In genomic region chr4:112266823-112267222, GRCh38 we compare ENCODE assay signal across 9 cellular contexts. TPM values are rescaled to one million over a fixed set of nuclear protein-coding genes. Genes with fewer than 3 reads are reported as not detected.
A peak's percentile ranks its signal among the peaks of the same experiment; 100 is the strongest.
DNase-seq lines count a peak whose midpoint lies in the region; ATAC-seq and TF ChIP-seq lines count a peak whose summit lies in the region.
"Had no signal": no experiment of that assay in that cellular context is flagged by ENCODE, and none has a peak within 500 bp of the region (broad histone marks: within the 10 kb centered on the region; RNA-seq: fewer than 3 reads in every experiment).

No MANE protein-coding gene starts in this region.

- H3K36me3 Mint-ChIP-seq in CD8-positive, alpha-beta T cell = peaks cover 29% of the 10 kb centered on the region

- H3K27ac Mint-ChIP-seq in CD8-positive, alpha-beta T cell = no peak overlapping the region

- no peaks in the 10 kb centered on the region for H3K4me1 Mint-ChIP-seq in CD8-positive, alpha-beta T cell (ENCODE audit: low read depth)

- H3K9me3 Mint-ChIP-seq in CD8-positive, alpha-beta T cell = no peaks in the 10 kb centered on the region

- no peak overlapping the region for H3K4me3 Mint-ChIP-seq in CD8-positive, alpha-beta T cell

- no peak overlapping the region for H3K4me3 ChIP-seq in CD8-positive, alpha-beta T cell (ENCODE audit: low read depth, low read length)
- H3K4me3 ChIP-seq in KMS-11 (IDR thresholded peaks at IDR 0.05; ENCODE audit: insufficient read depth, low read depth, low read length) (no peak overlapping the region), brain microvascular endothelial cell (ENCODE audit: low read depth, low read length) (no peak overlapping the region)

- CTCF ChIA-PET in CD8-positive, alpha-beta T cell (lab: Charles Lee) = interaction anchor here (0.6 to 1.5 kb wide), 7 partner anchors 8 to 338 kb away, joined by 3 to 7 read pairs (median 3); no protein-coding TSS in a partner anchor
- CTCF ChIA-PET in HEK293T (lab: Yijun Ruan, JAX) = interaction anchor here (1.1 kb wide), 1 partner anchor 167 kb away, joined by 3 read pairs; no protein-coding TSS in a partner anchor

- POLR2A ChIA-PET in CD8-positive, alpha-beta T cell (lab: Charles Lee) = no interaction called here
- POLR2A ChIA-PET in HEK293T (lab: Yijun Ruan, JAX) = no interaction called here

- H3K27me3 ChIP-seq in CD8-positive, alpha-beta T cell (ENCODE audit: insufficient read depth, low read length) = no peaks in the 10 kb centered on the region
- no peaks in the 10 kb centered on the region for H3K27me3 ChIP-seq in KMS-11 (ENCODE audit: insufficient read depth, low read depth)
- no peaks in the 10 kb centered on the region for H3K27me3 ChIP-seq in brain microvascular endothelial cell (replicated peaks)

- H3K4me2 ChIP-seq in KMS-11 = no peak overlapping the region

- H3K27ac ChIP-seq in CD8-positive, alpha-beta T cell (ENCODE audit: low read depth, low read length) = no peak overlapping the region
- no peak overlapping the region for H3K27ac ChIP-seq in KMS-11
- H3K27ac ChIP-seq in brain microvascular endothelial cell = no peak overlapping the region

- no peak for DNase-seq in CD8-positive, alpha-beta T cell
- no peak for DNase-seq in brain microvascular endothelial cell
- peak; percentile 29 for DNase-seq in medulla oblongata (ENCODE audit: extremely low spot score)
- DNase-seq in hippocampal formation (lab: John Stamatoyannopoulos, UW) = no peak
- no peak for DNase-seq in HEK293T (ENCODE audit: extremely low spot score)
- no peak for DNase-seq in mucosa of gallbladder (ENCODE audit: low spot score)
- DNase-seq: NCI-H446 treated with DMSO at 0.1 percent for 48 hours had no signal

- H2AFZ ChIP-seq in KMS-11 (ENCODE audit: low read depth) = no peak overlapping the region

- ATAC-seq in CD8-positive, alpha-beta T cell = peak; percentile 36
- no peak for ATAC-seq in GM21390 (IDR thresholded peaks at IDR 0.05; ENCODE audit: unreplicated experiment)

- no peaks in the 10 kb centered on the region for H3K79me2 ChIP-seq in KMS-11 (ENCODE audit: insufficient read depth, low read depth)

- no peaks in the 10 kb centered on the region for H3K9me3 ChIP-seq in CD8-positive, alpha-beta T cell (ENCODE audit: low read length)

- no peak overlapping the region for H3K9ac ChIP-seq in KMS-11

- H3K36me3 ChIP-seq in CD8-positive, alpha-beta T cell (ENCODE audit: insufficient read depth, low read length) = no peaks in the 10 kb centered on the region
- peaks cover 6% of the 10 kb centered on the region; the same call in 1 of the 2 replicates for H3K36me3 ChIP-seq in KMS-11 (ENCODE audit: insufficient read depth)
- no peaks in the 10 kb centered on the region for H3K36me3 ChIP-seq in brain microvascular endothelial cell (replicated peaks)

- no peaks in the 10 kb centered on the region for H3K4me1 ChIP-seq in CD8-positive, alpha-beta T cell (ENCODE audit: insufficient read depth, low read length)
- H3K4me1 ChIP-seq in KMS-11 (ENCODE audit: low read depth, poor library complexity, severe bottlenecking) = peaks cover 44% of the 10 kb centered on the region

- no peaks in the 10 kb centered on the region for H4K20me1 ChIP-seq in KMS-11 (ENCODE audit: insufficient read depth)

- TF ChIP-seq CTCF in CD8-positive, alpha-beta T cell (IDR thresholded peaks at IDR 0.05) = peak; percentile 39
- TF ChIP-seq CTCF in KMS-11 (conservative IDR thresholded peaks at IDR 0.05; ENCODE audit: low read depth, low read length) (peak; percentile 61), brain microvascular endothelial cell (IDR thresholded peaks at IDR 0.05; ENCODE audit: low read depth, low read length, missing control alignments) (peak; percentile 42)

- in situ Hi-C loops in brain microvascular endothelial cell (cut with HindIII; ENCODE audit: low pct_ligation_motif_present, low sequenced_read_pairs) = no loop called here

- no peaks in the 10 kb centered on the region for H3K27me3 Mint-ChIP-seq in CD8-positive, alpha-beta T cell (ENCODE audit: low read depth)

- intact Hi-C loops in CD8-positive, alpha-beta T cell (cut with DNase I, micrococcal nuclease) = loop anchor here (1.0 to 5.0 kb wide), 3 partner anchors 52 to 168 kb away; no protein-coding TSS in a partner anchor

TF ChIP-seq in HEK293T, 16 proteins besides CTCF, POLR2A, EP300 and RAD21:
- TF ChIP-seq, protein P1, sequence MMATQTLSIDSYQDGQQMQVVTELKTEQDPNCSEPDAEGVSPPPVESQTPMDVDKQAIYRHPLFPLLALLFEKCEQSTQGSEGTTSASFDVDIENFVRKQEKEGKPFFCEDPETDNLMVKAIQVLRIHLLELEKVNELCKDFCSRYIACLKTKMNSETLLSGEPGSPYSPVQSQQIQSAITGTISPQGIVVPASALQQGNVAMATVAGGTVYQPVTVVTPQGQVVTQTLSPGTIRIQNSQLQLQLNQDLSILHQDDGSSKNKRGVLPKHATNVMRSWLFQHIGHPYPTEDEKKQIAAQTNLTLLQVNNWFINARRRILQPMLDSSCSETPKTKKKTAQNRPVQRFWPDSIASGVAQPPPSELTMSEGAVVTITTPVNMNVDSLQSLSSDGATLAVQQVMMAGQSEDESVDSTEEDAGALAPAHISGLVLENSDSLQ (IDR thresholded peaks at IDR 0.05) = no peak
- TF ChIP-seq ARNT (IDR thresholded peaks at IDR 0.05) (no peak), SP1 (IDR thresholded peaks at IDR 0.05) (no peak), BHLHE40 (IDR thresholded peaks at IDR 0.05; ENCODE audit: borderline replicate concordance) (no peak), HDGF (IDR thresholded peaks at IDR 0.05; ENCODE audit: borderline replicate concordance) (no peak), FOXM1 (IDR thresholded peaks at IDR 0.05; ENCODE audit: borderline replicate concordance) (no peak), FOXA1 (IDR thresholded peaks at IDR 0.05) (no peak), NFRKB (IDR thresholded peaks at IDR 0.05) (no peak), FOXK2 (IDR thresholded peaks at IDR 0.05) (no peak), CTBP1 (IDR thresholded peaks at IDR 0.05; ENCODE audit: borderline replicate concordance) (no peak), TARDBP (IDR thresholded peaks at IDR 0.05) (no peak), L3MBTL2 (conservative IDR thresholded peaks at IDR 0.05) (no peak), LEF1 (IDR thresholded peaks at IDR 0.05; ENCODE audit: borderline replicate concordance) (no peak), ZNF384 (IDR thresholded peaks at IDR 0.05) (no peak)

RNA-seq across cellular contexts. Expression of gene TIFA, which starts 18.9 kb away (rescaled TPM):
- 10 to 100 TPM; 12.3 to 16.1 TPM for total RNA-seq in CD8-positive, alpha-beta T cell
- total RNA-seq in mucosa of gallbladder = 9.6 TPM

RNA-seq across cellular contexts. Expression of gene ALPK1, which starts 30.3 kb away (rescaled TPM):
- total RNA-seq in CD8-positive, alpha-beta T cell = 1 to 10 TPM; 6.5 to 7.0 TPM
- total RNA-seq in mucosa of gallbladder = 21.3 TPM

RNA-seq across cellular contexts. Expression of gene AP1AR, which starts 35.2 kb away (rescaled TPM):
- 1 to 10 TPM; 3.8 to 5.2 TPM for total RNA-seq in CD8-positive, alpha-beta T cell
- 26.1 TPM for total RNA-seq in mucosa of gallbladder
